ENCODE assay signal across 8 cellular contexts in genomic region chr3:112640864-112641751, GRCh38. TPM values are rescaled to one million over a fixed set of nuclear protein-coding genes. Genes with fewer than 3 reads are reported as not detected.
A peak's percentile ranks its signal among the peaks of the same experiment; 100 is the strongest.
DNase-seq lines count a peak whose midpoint lies in the region; ATAC-seq and TF ChIP-seq lines count a peak whose summit lies in the region.

A gene with protein sequence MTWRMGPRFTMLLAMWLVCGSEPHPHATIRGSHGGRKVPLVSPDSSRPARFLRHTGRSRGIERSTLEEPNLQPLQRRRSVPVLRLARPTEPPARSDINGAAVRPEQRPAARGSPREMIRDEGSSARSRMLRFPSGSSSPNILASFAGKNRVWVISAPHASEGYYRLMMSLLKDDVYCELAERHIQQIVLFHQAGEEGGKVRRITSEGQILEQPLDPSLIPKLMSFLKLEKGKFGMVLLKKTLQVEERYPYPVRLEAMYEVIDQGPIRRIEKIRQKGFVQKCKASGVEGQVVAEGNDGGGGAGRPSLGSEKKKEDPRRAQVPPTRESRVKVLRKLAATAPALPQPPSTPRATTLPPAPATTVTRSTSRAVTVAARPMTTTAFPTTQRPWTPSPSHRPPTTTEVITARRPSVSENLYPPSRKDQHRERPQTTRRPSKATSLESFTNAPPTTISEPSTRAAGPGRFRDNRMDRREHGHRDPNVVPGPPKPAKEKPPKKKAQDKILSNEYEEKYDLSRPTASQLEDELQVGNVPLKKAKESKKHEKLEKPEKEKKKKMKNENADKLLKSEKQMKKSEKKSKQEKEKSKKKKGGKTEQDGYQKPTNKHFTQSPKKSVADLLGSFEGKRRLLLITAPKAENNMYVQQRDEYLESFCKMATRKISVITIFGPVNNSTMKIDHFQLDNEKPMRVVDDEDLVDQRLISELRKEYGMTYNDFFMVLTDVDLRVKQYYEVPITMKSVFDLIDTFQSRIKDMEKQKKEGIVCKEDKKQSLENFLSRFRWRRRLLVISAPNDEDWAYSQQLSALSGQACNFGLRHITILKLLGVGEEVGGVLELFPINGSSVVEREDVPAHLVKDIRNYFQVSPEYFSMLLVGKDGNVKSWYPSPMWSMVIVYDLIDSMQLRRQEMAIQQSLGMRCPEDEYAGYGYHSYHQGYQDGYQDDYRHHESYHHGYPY (minus strand): TSS chr3:112641143. CDS start chr3:112639905, 1,238 bp downstream.

- peak; percentile 81 for DNase-seq in AG09309 (ENCODE audit: low read depth)
- DNase-seq in epithelial cell of esophagus (ENCODE audit: low read depth): peak; percentile 88
- DNase-seq in myocyte (ENCODE audit: low read depth): peak; percentile 87
- no peak for DNase-seq in DMS79 treated with DMSO at 0.1 percent for 48 hours (lab: John Stamatoyannopoulos, UW)
- DNase-seq in pons (ENCODE audit: low spot score): no peak

- peak within 1 kb of the TSS; percentile 27; the same call in 1 of the 2 replicates for H3K9ac ChIP-seq in OCI-LY3 (ENCODE audit: low read length)

- no peak for ATAC-seq in HG03196 (IDR thresholded peaks at IDR 0.05; ENCODE audit: unreplicated experiment)
- ATAC-seq in HG02884 (IDR thresholded peaks at IDR 0.05; ENCODE audit: unreplicated experiment): no peak

- peak within 1 kb of the TSS; percentile 20; the same call in 1 of the 2 replicates for H2AFZ ChIP-seq in OCI-LY3 (ENCODE audit: low read depth, low read length)

- H3K9me3 ChIP-seq in OCI-LY3 (ENCODE audit: insufficient read depth, low read length): 0 out of 2 replicates have a peak, but pooled peaks cover 7% of the 10 kb centered on the region

- peaks cover 61% of the 10 kb centered on the region for H3K4me1 ChIP-seq in OCI-LY3 (ENCODE audit: low read length)

- TF ChIP-seq CTCF in AG09309 (IDR thresholded peaks at IDR 0.05; ENCODE audit: control insufficient read depth, insufficient read depth, low read depth, low read length, missing control alignments) (no peak), OCI-LY3 (IDR thresholded peaks at IDR 0.05; ENCODE audit: low read depth, low read length) (no peak), epithelial cell of esophagus (IDR thresholded peaks at IDR 0.05; ENCODE audit: insufficient read depth, low read depth, low read length, missing control alignments) (no peak)

- H3K27ac ChIP-seq in OCI-LY3 (ENCODE audit: low read length): peak within 1 kb of the TSS; percentile 7; the same call in 1 of the 2 replicates

- H3K4me2 ChIP-seq in OCI-LY3 (ENCODE audit: low read length): peak within 1 kb of the TSS; percentile 85

- H3K79me2 ChIP-seq in OCI-LY3 (ENCODE audit: low read length): no peaks in the 10 kb centered on the region

- H4K20me1 ChIP-seq in OCI-LY3 (ENCODE audit: insufficient read depth, low read length): no peaks in the 10 kb centered on the region

- H3K36me3 ChIP-seq in OCI-LY3 (replicated peaks; ENCODE audit: low read depth, low read length): peaks cover 6% of the 10 kb centered on the region

- H3K27me3 ChIP-seq in OCI-LY3 (ENCODE audit: low read depth, low read length): no peaks in the 10 kb centered on the region

- peak within 1 kb of the TSS; percentile 65 for H3K4me3 ChIP-seq in AG09309 (ENCODE audit: control insufficient read depth, low read depth, low read length)
- H3K4me3 ChIP-seq in OCI-LY3 (ENCODE audit: low read length): peak within 1 kb of the TSS; percentile 16; the same call in 1 of the 2 replicates
- H3K4me3 ChIP-seq in epithelial cell of esophagus (ENCODE audit: low read length): peak within 1 kb of the TSS; percentile 49

RNA-seq across cellular contexts. Expression of the gene that starts here (rescaled TPM):
- 57.4 and 77.2 TPM in 2 replicates for total RNA-seq in myocyte
- polyA plus RNA-seq in myocyte (2012): 508 TPM

Comparison
In these comparisons a context has a peak if more than half of its experiments do, and no peak if none do; other contexts are left out.
1. DNase-seq: peak in AG09309 (single experiment), epithelial cell of esophagus (single experiment) and myocyte (single experiment); none in DMS79 treated with DMSO at 0.1 percent for 48 hours (single experiment) and pons (single experiment).
2. Peak in every context shown above with its lines, with median percentiles within 50 percentile points of each other: H3K4me3 ChIP-seq.